ENCODE assay signal across 8 cellular contexts in the genomic region with DNA sequence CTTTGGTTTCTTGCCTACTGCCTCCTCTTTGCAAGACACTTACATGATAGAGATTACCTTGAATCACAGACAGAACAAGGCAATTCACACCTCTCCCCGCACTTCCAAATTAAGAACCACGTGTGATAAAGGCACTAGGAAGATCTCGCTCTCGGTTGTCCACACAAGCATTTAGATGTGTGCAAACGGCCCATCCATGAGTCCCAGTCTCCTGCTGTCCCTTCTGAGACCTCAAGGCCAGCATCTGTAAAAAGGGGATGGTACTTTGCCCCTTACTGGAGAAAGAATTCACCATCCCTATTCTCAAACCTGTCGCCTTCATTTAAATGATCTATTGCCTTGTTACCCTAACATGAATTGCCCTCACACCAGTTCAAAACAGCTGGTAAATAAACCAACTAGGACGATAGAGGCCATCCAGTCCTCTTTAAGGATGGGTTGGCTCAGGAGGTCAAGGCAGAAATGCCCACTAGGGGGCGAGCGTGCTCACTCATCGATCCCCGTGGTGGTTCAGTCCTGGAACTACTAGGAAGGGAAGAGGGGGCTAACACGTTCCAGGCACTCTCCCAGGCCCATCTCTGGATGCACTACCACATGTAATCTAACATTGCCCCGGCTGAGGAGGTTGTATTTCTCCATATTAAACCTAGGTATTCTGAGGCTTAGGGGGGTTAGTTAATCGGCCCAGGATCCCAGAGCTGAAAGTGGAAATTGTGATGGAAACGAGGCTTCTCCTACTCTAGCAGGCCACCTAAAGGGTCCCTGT.
DNase-seq lines count a peak whose midpoint lies in the region; ATAC-seq, FAIRE-seq and TF ChIP-seq lines count a peak whose summit lies in the region.

No MANE protein-coding gene starts in this region.

- TF ChIP-seq CTCF in GM06990 (IDR thresholded peaks at IDR 0.05; ENCODE audit: insufficient read depth, low read length, poor library complexity, severe bottlenecking), result peak; percentile 89
- peak; percentile 94 for TF ChIP-seq CTCF in LNCaP clone FGC (IDR thresholded peaks at IDR 0.05; ENCODE audit: control insufficient read depth, extremely low read depth, insufficient read depth)
- TF ChIP-seq CTCF in K562 (IDR thresholded peaks at IDR 0.05 in 2 of 3, conservative IDR thresholded peaks at IDR 0.05 in 1 of 3; ENCODE audit: insufficient read depth in 2 of 3, low read depth in 1 of 3, low read length in 3 of 3), result peak; percentile 75 to 89 (median 80)

- no peaks in the 10 kb centered on the region for H3K79me2 ChIP-seq in K562 (ENCODE audit: control insufficient read depth, insufficient read depth, low read length)

- no peak overlapping the region for H3K4me2 ChIP-seq in K562 (ENCODE audit: insufficient read depth, low read length)

- intact Hi-C loops in K562 (cut with micrococcal nuclease), result loop anchor here (1.0 kb wide), 1 partner anchor 199 kb away; no protein-coding TSS in a partner anchor

- TF ChIP-seq EP300 in K562 (IDR thresholded peaks at IDR 0.05; ENCODE audit: low read length), result no peak

- TF ChIP-seq POLR2A in K562 (conservative IDR thresholded peaks at IDR 0.05), result no peak

- H3K27me3 ChIP-seq in GM06990 (replicated peaks; ENCODE audit: control insufficient read depth, insufficient read depth, low read length) (no peaks in the 10 kb centered on the region), K562 (ENCODE audit: control insufficient read depth in 2 of 2, insufficient read depth in 2 of 2, low read length in 2 of 2) (peaks cover 0 to 19% of the 10 kb centered on the region in 2 experiments; a peak in 3 of 5 replicates)

- H4K20me1 ChIP-seq in K562 (replicated peaks; ENCODE audit: control insufficient read depth, insufficient read depth, low read length), result no peaks in the 10 kb centered on the region

- H3K9ac ChIP-seq in K562 (ENCODE audit: insufficient read depth in 1 of 2, low read depth in 2 of 2, low read length in 2 of 2), result no peak overlapping the region

- POLR2A ChIA-PET in K562 (lab: Yijun Ruan, JAX), result no interaction called here

- H3K36me3 ChIP-seq in GM06990 (ENCODE audit: control insufficient read depth, insufficient read depth, low read length) (no peaks in the 10 kb centered on the region), K562 (ENCODE audit: control insufficient read depth, insufficient read depth, low read length) (no peaks in the 10 kb centered on the region)

- CTCF ChIA-PET in K562 (lab: Yijun Ruan, JAX; ENCODE audit: low intra/inter-chr PET ratio), result interaction anchor here (0.6 to 1.3 kb wide), 4 partner anchors 199 to 396 kb away, joined by 3 to 9 read pairs (median 4); no protein-coding TSS in a partner anchor

- ATAC-seq in GM21825 (IDR thresholded peaks at IDR 0.05; ENCODE audit: unreplicated experiment), result peak; percentile 90
- peak; percentile 99 for ATAC-seq in K562
- ATAC-seq in GM18873 (IDR thresholded peaks at IDR 0.05; ENCODE audit: low FRiP score, unreplicated experiment), result no peak

- no peaks in the 10 kb centered on the region for H3K4me1 ChIP-seq in K562 (replicated peaks in 1 of 2; ENCODE audit: control insufficient read depth in 2 of 2, insufficient read depth in 2 of 2, low read length in 2 of 2)

- H3K27ac ChIP-seq in K562 (ENCODE audit: extremely low read depth, low read depth, low read length), result no peak overlapping the region

- WGBS in K562 (ENCODE audit: insufficient coverage, low coverage, missing lambda C conversion rate), result 4% methylated on average over 15 of the region's 15 CpGs

- in situ Hi-C loops in K562 (cut with MboI), result loop anchor here (10.0 kb wide), 1 partner anchor 196 kb away; no protein-coding TSS in a partner anchor

- DNase-seq in GM06990 (ENCODE audit: extremely low read depth, insufficient read length), result no peak
- DNase-seq in LNCaP clone FGC (ENCODE audit: low read depth), result peak; percentile 17
- DNase-seq in T-helper 2 cell, result peak in 4 of 5 experiments; percentile 36 to 55 (median 42)
- DNase-seq in K562 (ENCODE audit: extremely low read depth in 1 of 4, low spot score in 3 of 4), result peak; percentile 75 to 86 (median 84)
- peak; percentile 84 for DNase-seq in islet precursor cell
- peak; percentile 75 to 78 for DNase-seq in stimulated activated CD4-positive, alpha-beta T cell treated with anti-CD3 and anti-CD28 coated beads, Interleukin-2, amount 100 ng/mL, for 48 hours

- H3K4me3 ChIP-seq in GM06990 (replicated peaks; ENCODE audit: low read depth, low read length), result no peak overlapping the region
- H3K4me3 ChIP-seq in LNCaP clone FGC (ENCODE audit: low read depth, low read length), result no peak overlapping the region
- no peak overlapping the region for H3K4me3 ChIP-seq in K562

- H3K9me3 ChIP-seq in K562 (replicated peaks; ENCODE audit: control insufficient read depth, insufficient read depth, low read depth, low read length), result no peaks in the 10 kb centered on the region

- FAIRE-seq in K562 (lab: Jason Lieb, UNC), result peak; percentile 95

- no TSS peak for BruUV-seq in K562 (replicated peaks; lab: Mats Ljungman, UMichigan)

- no peak overlapping the region; the same call in 1 of the 2 replicates for H2AFZ ChIP-seq in K562 (ENCODE audit: low read depth, low read length)

- peak; percentile 63 to 80 for TF ChIP-seq RAD21 in K562 (CRISPR knock-in tag; conservative IDR thresholded peaks at IDR 0.05 in 1 of 2, IDR thresholded peaks at IDR 0.05 in 1 of 2)

- no peaks in the 10 kb centered on the region for H3K9me1 ChIP-seq in K562 (ENCODE audit: control insufficient read depth, insufficient read depth, low read length)

TF ChIP-seq in K562, 482 proteins besides CTCF, POLR2A, EP300 and RAD21:
- TF ChIP-seq ZNF184 (CRISPR knock-in tag; IDR thresholded peaks at IDR 0.05) (no peak), RBM39 (optimal IDR thresholded peaks at IDR 0.05; ENCODE audit: low read depth, low read length) (no peak), RBM14 (IDR thresholded peaks at IDR 0.05; ENCODE audit: borderline replicate concordance, insufficient read depth, low read depth, low read length) (no peak), JUND (IDR thresholded peaks at IDR 0.05; ENCODE audit: borderline replicate concordance, low read depth, low read length) (0 out of 2 replicates have a peak, but pooled peaks have one; percentile 11), JUND (tag; IDR thresholded peaks at IDR 0.05; ENCODE audit: borderline replicate concordance, low read depth, low read length) (no peak), XRCC5 (IDR thresholded peaks at IDR 0.05; ENCODE audit: low read depth, low read length) (0 out of 2 replicates have a peak, but pooled peaks have one; percentile 68), TCF7 (IDR thresholded peaks at IDR 0.05; ENCODE audit: borderline replicate concordance) (no peak), HDAC3 (IDR thresholded peaks at IDR 0.05; ENCODE audit: borderline replicate concordance, partially characterized antibody) (no peak), STAG1 (CRISPR knock-in tag; IDR thresholded peaks at IDR 0.05; ENCODE audit: borderline replicate concordance) (peak; percentile 37; the same call in 1 of the 2 replicates), CBFB (CRISPR knock-in tag; IDR thresholded peaks at IDR 0.05) (no peak), SMC3 (conservative IDR thresholded peaks at IDR 0.05; ENCODE audit: insufficient read depth, low read depth, low read length) (peak; percentile 60)
- TF ChIP-seq, protein P1, sequence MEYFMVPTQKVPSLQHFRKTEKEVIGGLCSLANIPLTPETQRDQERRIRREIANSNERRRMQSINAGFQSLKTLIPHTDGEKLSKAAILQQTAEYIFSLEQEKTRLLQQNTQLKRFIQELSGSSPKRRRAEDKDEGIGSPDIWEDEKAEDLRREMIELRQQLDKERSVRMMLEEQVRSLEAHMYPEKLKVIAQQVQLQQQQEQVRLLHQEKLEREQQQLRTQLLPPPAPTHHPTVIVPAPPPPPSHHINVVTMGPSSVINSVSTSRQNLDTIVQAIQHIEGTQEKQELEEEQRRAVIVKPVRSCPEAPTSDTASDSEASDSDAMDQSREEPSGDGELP (CRISPR knock-in tag; IDR thresholded peaks at IDR 0.05; ENCODE audit: borderline replicate concordance), result peak; percentile 14; the same call in 1 of the 2 replicates
TF ChIP-seq in K562: peak in this region for 5.
